In the genomic region with DNA sequence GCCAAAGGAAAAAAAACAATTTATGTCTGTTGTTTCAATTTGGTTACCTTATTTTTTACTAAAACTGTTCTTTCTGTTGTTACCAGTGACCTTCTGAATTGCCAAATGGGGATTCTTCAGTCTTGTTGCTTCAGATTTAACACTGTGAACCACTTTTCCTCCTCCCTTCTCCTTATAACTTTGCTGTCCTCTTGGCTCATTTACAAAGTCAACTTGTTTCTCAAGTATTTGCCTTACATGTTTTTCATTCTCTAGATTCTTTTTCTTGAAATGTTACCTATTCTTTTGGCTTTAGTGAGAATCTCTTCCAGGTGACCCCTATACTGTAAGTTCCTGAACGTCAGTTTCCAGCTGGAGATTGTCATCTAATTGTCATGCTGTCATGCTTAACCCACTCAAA, we compare ENCODE assay signal across 20 cellular contexts. TPM values are rescaled to one million over a fixed set of nuclear protein-coding genes. Genes with fewer than 3 reads are reported as not detected.
DNase-seq lines count a peak whose midpoint lies in the region; ATAC-seq lines count a peak whose summit lies in the region.
"Had no signal": no experiment of that assay in that cellular context is flagged by ENCODE, and none has a peak within 500 bp of the region (broad histone marks: within the 10 kb centered on the region; RNA-seq: fewer than 3 reads in every experiment).

No MANE protein-coding gene starts in this region.

- CTCF ChIA-PET in T-cell (lab: Charles Lee), result interaction anchor here in 1 of 2 donors (0.6 kb wide), 1 partner anchor 106 kb away, joined by 3 read pairs; no protein-coding TSS in a partner anchor

- H3K9me3 Mint-ChIP-seq in activated T-helper 1 cell treated with anti-CD3 and anti-CD28 coated beads, Interleukin-12 subunit alpha, Interleukin-12 subunit beta, Interleukin-2, Interleukin-4 antibody, amounts not matched to agents 30 ng/mL and 10 ng/mL and 1 ng/mL, durations not matched to agents 14 hours and 24 hours and 36 hours, result peaks cover 3% of the 10 kb centered on the region
- peaks cover 3 to 4% of the 10 kb centered on the region in 2 donors for H3K9me3 Mint-ChIP-seq in activated naive CD4-positive, alpha-beta T cell treated with anti-CD3 and anti-CD28 coated beads, Interleukin-2, amount 50 U/mL, for 72 hours
- H3K9me3 Mint-ChIP-seq in T-cell, result no peaks in the 10 kb centered on the region
- H3K9me3 Mint-ChIP-seq: stimulated activated effector memory CD8-positive, alpha-beta T cell treated with anti-CD3 and anti-CD28 coated beads, Interleukin-12 subunit alpha, Interleukin-12 subunit beta, amount 100 ng/mL, for 72 hours had no signal

- no peak overlapping the region for H3K4me3 Mint-ChIP-seq in activated T-helper 1 cell treated with anti-CD3 and anti-CD28 coated beads, Interleukin-12 subunit alpha, Interleukin-12 subunit beta, Interleukin-2, Interleukin-4 antibody, amounts not matched to agents 30 ng/mL and 10 ng/mL and 1 ng/mL, durations not matched to agents 14 hours and 24 hours and 36 hours
- H3K4me3 Mint-ChIP-seq in T-cell, result no peak overlapping the region
- H3K4me3 Mint-ChIP-seq: activated B cell treated with CpG ODN at 0.5 μM for 24 hours had no signal

- peaks cover 43% of the 10 kb centered on the region for H3K36me3 Mint-ChIP-seq in activated T-helper 1 cell treated with anti-CD3 and anti-CD28 coated beads, Interleukin-12 subunit alpha, Interleukin-12 subunit beta, Interleukin-2, Interleukin-4 antibody, amounts not matched to agents 30 ng/mL and 10 ng/mL and 1 ng/mL, durations not matched to agents 14 hours and 24 hours and 36 hours (ENCODE audit: low read depth)
- H3K36me3 Mint-ChIP-seq in activated naive CD4-positive, alpha-beta T cell treated with anti-CD3 and anti-CD28 coated beads, Interleukin-2, amount 50 U/mL, for 72 hours, result peaks cover 0 to 49% of the 10 kb centered on the region in 2 donors
- peaks cover 32% of the 10 kb centered on the region for H3K36me3 Mint-ChIP-seq in T-cell

- peaks cover 69% of the 10 kb centered on the region for H3K4me1 Mint-ChIP-seq in activated T-helper 1 cell treated with anti-CD3 and anti-CD28 coated beads, Interleukin-12 subunit alpha, Interleukin-12 subunit beta, Interleukin-2, Interleukin-4 antibody, amounts not matched to agents 30 ng/mL and 10 ng/mL and 1 ng/mL, durations not matched to agents 14 hours and 24 hours and 36 hours (ENCODE audit: low read depth)
- H3K4me1 Mint-ChIP-seq in T-cell, result peaks cover 60 to 63% (median 62%) of the 10 kb centered on the region in 3 donors

- POLR2A ChIA-PET in T-cell (lab: Charles Lee), result no interaction called here

- H3K27ac Mint-ChIP-seq in activated T-helper 1 cell treated with anti-CD3 and anti-CD28 coated beads, Interleukin-12 subunit alpha, Interleukin-12 subunit beta, Interleukin-2, Interleukin-4 antibody, amounts not matched to agents 30 ng/mL and 10 ng/mL and 1 ng/mL, durations not matched to agents 14 hours and 24 hours and 36 hours, result peak overlapping the region; percentile 57
- H3K27ac Mint-ChIP-seq in activated naive CD4-positive, alpha-beta T cell treated with anti-CD3 and anti-CD28 coated beads, Interleukin-2, amount 50 U/mL, for 72 hours, result peak overlapping the region in 1 of 2 donors; percentile 52
- H3K27ac Mint-ChIP-seq in T-cell, result peak overlapping the region in 1 of 2 donors; percentile 50
- H3K27ac Mint-ChIP-seq: activated B cell treated with CpG ODN at 0.5 μM for 24 hours had no signal

- DNase-seq in GM03348 (ENCODE audit: low spot score), result peak; percentile 30
- DNase-seq in activated T-helper 1 cell treated with anti-CD3 and anti-CD28 coated beads, Interleukin-12 subunit alpha, Interleukin-12 subunit beta, Interleukin-2, Interleukin-4 antibody, amounts not matched to agents 30 ng/mL and 10 ng/mL and 1 ng/mL, durations not matched to agents 14 hours and 24 hours and 36 hours (ENCODE audit: low spot score), result no peak
- peak; percentile 64 for DNase-seq in fibroblast of gingiva (ENCODE audit: low read depth)
- DNase-seq in renal cortical epithelial cell (ENCODE audit: low read depth), result peak; percentile 35
- no peak for DNase-seq in NCI-H1105 (lab: John Stamatoyannopoulos, UW)
- no peak for DNase-seq in NCI-H1694 (lab: John Stamatoyannopoulos, UW)
- DNase-seq in activated naive CD4-positive, alpha-beta T cell treated with anti-CD3 and anti-CD28 coated beads, Interleukin-2, amount 50 U/mL, for 72 hours (ENCODE audit: low spot score in 2 of 2), result no peak
- DNase-seq in T-cell, result no peak
- DNase-seq: activated B cell treated with CpG ODN at 0.5 μM for 24 hours; activated CD4-positive, alpha-beta T cell treated with anti-CD3 and anti-CD28 coated beads, Interleukin-2, amount 50 U/mL, for 48 hours; activated gamma-delta T cell treated with Interleukin-2 at 50 U/mL for 16 hours; adrenal gland; dermis blood vessel endothelial cell; DMS79; GOT3; left ventricle myocardium superior; mucosa of descending colon; NCI-H1417 treated with DMSO at 0.1 percent for 48 hours; NCI-H524 treated with DMSO at 0.1 percent for 48 hours had no signal

- no peaks in the 10 kb centered on the region for H3K27me3 Mint-ChIP-seq in activated T-helper 1 cell treated with anti-CD3 and anti-CD28 coated beads, Interleukin-12 subunit alpha, Interleukin-12 subunit beta, Interleukin-2, Interleukin-4 antibody, amounts not matched to agents 30 ng/mL and 10 ng/mL and 1 ng/mL, durations not matched to agents 14 hours and 24 hours and 36 hours (ENCODE audit: insufficient read depth)
- no peaks in the 10 kb centered on the region for H3K27me3 Mint-ChIP-seq in T-cell
- H3K27me3 Mint-ChIP-seq: activated B cell treated with CpG ODN at 0.5 μM for 24 hours had no signal

- no peak for ATAC-seq in activated naive CD4-positive, alpha-beta T cell treated with anti-CD3 and anti-CD28 coated beads, Interleukin-2, amount 50 U/mL, for 72 hours
- no peak for ATAC-seq in T-cell (replicated peaks in 1 of 4)
- ATAC-seq: left ventricle myocardium superior; mucosa of descending colon; stimulated activated effector memory CD8-positive, alpha-beta T cell treated with anti-CD3 and anti-CD28 coated beads, Interleukin-12 subunit alpha, Interleukin-12 subunit beta, amount 100 ng/mL, for 72 hours had no signal

- intact Hi-C loops in activated T-helper 1 cell treated with anti-CD3 and anti-CD28 coated beads, Interleukin-12 subunit alpha, Interleukin-12 subunit beta, Interleukin-2, Interleukin-4 antibody, amounts not matched to agents 30 ng/mL and 10 ng/mL and 1 ng/mL, durations not matched to agents 14 hours and 24 hours and 36 hours (cut with micrococcal nuclease), result no loop called here

RNA-seq across cellular contexts. Expression of a gene that starts 19.4 kb away (rescaled TPM):
- 181 and 182 TPM in 2 replicates for total RNA-seq in activated T-helper 1 cell treated with anti-CD3 and anti-CD28 coated beads, Interleukin-12 subunit alpha, Interleukin-12 subunit beta, Interleukin-2, Interleukin-4 antibody, amounts not matched to agents 30 ng/mL and 10 ng/mL and 1 ng/mL, durations not matched to agents 14 hours and 24 hours and 36 hours
- 123 and 139 TPM in 2 replicates for total RNA-seq in renal cortical epithelial cell
- 10 to 100 TPM; 56.6 to 98.8 TPM for total RNA-seq in activated naive CD4-positive, alpha-beta T cell treated with anti-CD3 and anti-CD28 coated beads, Interleukin-2, amount 50 U/mL, for 72 hours
- 10 to 100 TPM; 37.6 to 51.7 (median 43.9) TPM for total RNA-seq in T-cell

Comparison
In these comparisons a context has a peak if more than half of its experiments do, and no peak if none do; other contexts are left out.
1. DNase-seq: peak in GM03348 (single experiment), fibroblast of gingiva (single experiment) and renal cortical epithelial cell (single experiment); none in activated T-helper 1 cell treated with anti-CD3 and anti-CD28 coated beads, Interleukin-12 subunit alpha, Interleukin-12 subunit beta, Interleukin-2, Interleukin-4 antibody, amounts not matched to agents 30 ng/mL and 10 ng/mL and 1 ng/mL, durations not matched to agents 14 hours and 24 hours and 36 hours (single experiment), NCI-H1105 (single experiment), NCI-H1694 (single experiment), activated naive CD4-positive, alpha-beta T cell treated with anti-CD3 and anti-CD28 coated beads, Interleukin-2, amount 50 U/mL, for 72 hours (0 of 2) and T-cell (0 of 34).